Comparison of ENCODE assay signal across 1 cellular context in genomic region chr16:667780-668518, GRCh38.
TF ChIP-seq lines count a peak whose summit lies in the region.

TSS of gene RHOT2 (plus strand) at chr16:668132. CDS start at chr16:668200, 68 bp downstream.

TF ChIP-seq in HEK293, 187 proteins besides CTCF, POLR2A, EP300 and RAD21 (continued from another document and continues in another):
- TF ChIP-seq ZNF561 (tag by site-specific recombination; IDR thresholded peaks at IDR 0.05; ENCODE audit: borderline replicate concordance) (peak; percentile 81; the same call in 1 of the 2 replicates), ZNF366 (tag by site-specific recombination; conservative IDR thresholded peaks at IDR 0.05) (no peak), ZNF792 (tag by site-specific recombination; IDR thresholded peaks at IDR 0.05) (no peak), ZNF114 (tag by site-specific recombination; IDR thresholded peaks at IDR 0.05) (no peak), ZNF76 (tag by site-specific recombination; IDR thresholded peaks at IDR 0.05; ENCODE audit: borderline replicate concordance, low read depth) (0 out of 2 replicates have a peak, but pooled peaks have one; percentile 28), ZNF133 (tag by site-specific recombination; IDR thresholded peaks at IDR 0.05) (no peak), ZNF521 (tag by site-specific recombination; IDR thresholded peaks at IDR 0.05) (no peak), ZBTB26 (tag by site-specific recombination; optimal IDR thresholded peaks at IDR 0.05) (peak; percentile 78), ZIC2 (tag by site-specific recombination; IDR thresholded peaks at IDR 0.05) (no peak; the same call in 1 of the 2 replicates), ZNF19 (tag by site-specific recombination; IDR thresholded peaks at IDR 0.05; ENCODE audit: low read depth) (no peak), ZSCAN23 (tag by site-specific recombination; IDR thresholded peaks at IDR 0.05) (no peak), BCL11B (tag by site-specific recombination; IDR thresholded peaks at IDR 0.05; ENCODE audit: low read depth) (peak; percentile 41; the same call in 1 of the 2 replicates), ZNF518A (tag by site-specific recombination; conservative IDR thresholded peaks at IDR 0.05; ENCODE audit: low read depth) (0 out of 2 replicates have a peak, but pooled peaks have one; percentile 22), ZNF362 (tag by site-specific recombination; IDR thresholded peaks at IDR 0.05) (no peak), ZNF18 (tag by site-specific recombination; IDR thresholded peaks at IDR 0.05) (no peak), ZNF626 (tag by site-specific recombination; IDR thresholded peaks at IDR 0.05) (no peak; the same call in 1 of the 2 replicates), ZNF174 (tag by site-specific recombination; IDR thresholded peaks at IDR 0.05) (no peak), ZBTB6 (tag by site-specific recombination; IDR thresholded peaks at IDR 0.05) (peak; percentile 28; the same call in 1 of the 2 replicates), ZBTB44 (tag by site-specific recombination; IDR thresholded peaks at IDR 0.05) (peak; percentile 77), ZNF580 (tag by site-specific recombination; IDR thresholded peaks at IDR 0.05) (peak; percentile 99), ZNF473 (tag by site-specific recombination; IDR thresholded peaks at IDR 0.05) (no peak), ZBTB7A (tag by site-specific recombination; IDR thresholded peaks at IDR 0.05; ENCODE audit: low read depth) (peak; percentile 95), ZNF157 (tag by site-specific recombination; IDR thresholded peaks at IDR 0.05) (no peak), ZNF10 (tag by site-specific recombination; IDR thresholded peaks at IDR 0.05) (0 out of 2 replicates have a peak, but pooled peaks have one; percentile 8), SP3 (tag by site-specific recombination; IDR thresholded peaks at IDR 0.05) (peak; percentile 45; the same call in 1 of the 2 replicates), YY2 (tag by site-specific recombination; IDR thresholded peaks at IDR 0.05) (no peak), ZNF394 (tag by site-specific recombination; IDR thresholded peaks at IDR 0.05; ENCODE audit: borderline replicate concordance) (no peak), KLF16 (tag by site-specific recombination; IDR thresholded peaks at IDR 0.05) (no peak), ZBTB10 (tag by site-specific recombination; IDR thresholded peaks at IDR 0.05) (0 out of 2 replicates have a peak, but pooled peaks have one; percentile 32), GLIS1 (tag by site-specific recombination; IDR thresholded peaks at IDR 0.05) (0 out of 2 replicates have a peak, but pooled peaks have one; percentile 39), KLF9 (tag by site-specific recombination; IDR thresholded peaks at IDR 0.05; ENCODE audit: low read depth) (peak; percentile 37; the same call in 1 of the 2 replicates), ZNF629 (tag by site-specific recombination; IDR thresholded peaks at IDR 0.05) (0 out of 2 replicates have a peak, but pooled peaks have one; percentile 39), SP2 (tag by site-specific recombination; IDR thresholded peaks at IDR 0.05) (peak; percentile 83), ZFHX2 (tag by site-specific recombination; conservative IDR thresholded peaks at IDR 0.05) (peak; percentile 75), HOXA7 (CRISPR knock-in tag; IDR thresholded peaks at IDR 0.05; ENCODE audit: borderline replicate concordance) (no peak), KLF17 (tag by site-specific recombination; IDR thresholded peaks at IDR 0.05) (no peak), ZBTB48 (tag by site-specific recombination; IDR thresholded peaks at IDR 0.05) (peak; percentile 63; the same call in 1 of the 2 replicates), ZNF335 (tag by site-specific recombination; conservative IDR thresholded peaks at IDR 0.05) (peak; percentile 86), ZNF701 (tag by site-specific recombination; IDR thresholded peaks at IDR 0.05) (no peak), SCRT1 (tag by site-specific recombination; IDR thresholded peaks at IDR 0.05; ENCODE audit: borderline replicate concordance) (peak; percentile 89), ZEB2 (tag by site-specific recombination; IDR thresholded peaks at IDR 0.05) (0 out of 2 replicates have a peak, but pooled peaks have one; percentile 10), ZNF23 (tag by site-specific recombination; IDR thresholded peaks at IDR 0.05; ENCODE audit: borderline replicate concordance) (no peak), GLIS2 (tag by site-specific recombination; IDR thresholded peaks at IDR 0.05) (peak; percentile 66; the same call in 1 of the 2 replicates), ZNF221 (tag by site-specific recombination; IDR thresholded peaks at IDR 0.05; ENCODE audit: borderline replicate concordance) (no peak; the same call in 1 of the 2 replicates), ZNF423 (tag by site-specific recombination; IDR thresholded peaks at IDR 0.05) (no peak), ELK4 (IDR thresholded peaks at IDR 0.05; ENCODE audit: borderline replicate concordance, low read depth, low read length) (peak; percentile 31; the same call in 1 of the 2 replicates)
